ENCODE assay signal across 21 cellular contexts in genomic region chr2:112846056-112846455, GRCh38. TPM values are rescaled to one million over a fixed set of nuclear protein-coding genes. Genes with fewer than 3 reads are reported as not detected.
"Had no signal": no experiment of that assay in that cellular context is flagged by ENCODE, and none has a peak within 500 bp of the region (broad histone marks: within the 10 kb centered on the region; RNA-seq: fewer than 3 reads in every experiment).

No MANE protein-coding gene starts in this region.

- H3K9me3 Mint-ChIP-seq: effector memory CD8-positive, alpha-beta T cell; naive thymus-derived CD4-positive, alpha-beta T cell had no signal

- H3K4me3 ChIP-seq: heart left ventricle, spleen had no signal

- H3K9me3 ChIP-seq: heart left ventricle, neutrophil, spleen had no signal

- ATAC-seq: effector memory CD8-positive, alpha-beta T cell; heart left ventricle; left lobe of liver; naive thymus-derived CD4-positive, alpha-beta T cell; sciatic nerve had no signal

- H3K36me3 ChIP-seq: heart left ventricle, neutrophil, spleen had no signal

- FAIRE-seq: islet of Langerhans had no signal

- H3K27me3 ChIP-seq: neutrophil, spleen had no signal

- DNase-seq: effector memory CD8-positive, alpha-beta T cell; foreskin melanocyte; heart left ventricle; hippocampal formation; kidney glomerular epithelial cell; mammary epithelial cell; naive thymus-derived CD4-positive, alpha-beta T cell; posterior cingulate gyrus; spleen; stimulated activated CD4-positive, alpha-beta T cell treated with anti-CD3 and anti-CD28 coated beads, Interleukin-15, amount 100 ng/mL, for 24 hours; stimulated activated CD4-positive, alpha-beta T cell treated with anti-CD3 and anti-CD28 coated beads, Interleukin-1b, Interleukin-23, amount 100 ng/mL, for 48 hours; stimulated activated CD4-positive, alpha-beta T cell treated with anti-CD3 and anti-CD28 coated beads, Interleukin-4, amount 100 ng/mL, for 24 hours; stimulated activated naive CD4-positive, alpha-beta T cell treated with Interleukin-2 at 50 U/mL for 16 hours; trophoblast cell had no signal

- H3K27ac ChIP-seq: heart left ventricle, neutrophil, spleen had no signal

- H3K36me3 Mint-ChIP-seq: naive thymus-derived CD4-positive, alpha-beta T cell had no signal

- H3K4me3 Mint-ChIP-seq: effector memory CD8-positive, alpha-beta T cell; naive thymus-derived CD4-positive, alpha-beta T cell had no signal

RNA-seq across cellular contexts. Expression of gene IL1B, which starts 9.5 kb away (rescaled TPM):
- total RNA-seq: left lobe of liver, osteocyte, pulmonary artery endothelial cell had no signal
- polyA plus RNA-seq: naive thymus-derived CD4-positive, alpha-beta T cell; neural cell had no signal
